In genomic region chr5:14185336-14186131, GRCh38 we compare ENCODE assay signal across 8 cellular contexts. TPM values are rescaled to one million over a fixed set of nuclear protein-coding genes. Genes with fewer than 3 reads are reported as not detected.
DNase-seq lines count a peak whose midpoint lies in the region; TF ChIP-seq lines count a peak whose summit lies in the region.

No MANE protein-coding gene starts in this region.

- peaks cover 5 to 98% (median 68%) of the 10 kb centered on the region in 4 donors for H3K4me1 ChIP-seq in tibial artery
- peaks cover 23% of the 10 kb centered on the region for H3K4me1 ChIP-seq in HAP-1

- intact Hi-C loops in MCF 10A (cut with micrococcal nuclease), result no loop called here
- intact Hi-C loops in tibial artery (cut with DNase I; ENCODE audit: low total_unique reads), result no loop called here

- H3K9me3 Mint-ChIP-seq in MCF 10A (ENCODE audit: unreplicated experiment), result no peaks in the 10 kb centered on the region

- DNase-seq in NCI-H1092 treated with DMSO at 0.1 percent for 48 hours (lab: John Stamatoyannopoulos, UW) (peak; percentile 21), MCF 10A (ENCODE audit: unreplicated experiment) (peak; percentile 93), kidney tubule cell (ENCODE audit: low spot score) (peak; percentile 69), tibial artery (no peak), cortex of kidney (lab: John Stamatoyannopoulos, UW) (no peak), AG08396 (ENCODE audit: low spot score) (no peak), HAP-1 (ENCODE audit: low spot score in 2 of 2) (no peak), T1000 (lab: John Stamatoyannopoulos, UW) (no peak)

- H3K27ac ChIP-seq in tibial artery, result peak overlapping the region; percentile 89 to 90

- H3K27me3 ChIP-seq in tibial artery (no peaks in the 10 kb centered on the region), HAP-1 (ENCODE audit: low read depth) (no peaks in the 10 kb centered on the region)

- H3K36me3 ChIP-seq in tibial artery, result no peaks in the 10 kb centered on the region
- no peaks in the 10 kb centered on the region for H3K36me3 ChIP-seq in HAP-1 (replicated peaks)

- no peaks in the 10 kb centered on the region for H3K9me3 ChIP-seq in tibial artery
- no peaks in the 10 kb centered on the region for H3K9me3 ChIP-seq in HAP-1

- H3K36me3 Mint-ChIP-seq in MCF 10A (ENCODE audit: insufficient read depth, unreplicated experiment), result peaks cover 12% of the 10 kb centered on the region

- CTCF ChIA-PET in MCF 10A (lab: Yijun Ruan, JAX), result interaction anchor here (0.8 to 1.3 kb wide), 8 partner anchors 8 to 84 kb away, joined by 3 to 6 read pairs (median 3); no protein-coding TSS in a partner anchor

- no peaks in the 10 kb centered on the region for H3K27me3 Mint-ChIP-seq in MCF 10A (ENCODE audit: insufficient read depth, unreplicated experiment)

- TF ChIP-seq CTCF in MCF 10A (IDR thresholded peaks at IDR 0.05; ENCODE audit: unreplicated experiment) (no peak), tibial artery (IDR thresholded peaks at IDR 0.05) (no peak)

- peaks cover 70% of the 10 kb centered on the region for H3K4me1 Mint-ChIP-seq in MCF 10A (ENCODE audit: insufficient read depth, unreplicated experiment)

- H3K27ac Mint-ChIP-seq in MCF 10A (ENCODE audit: low read depth, unreplicated experiment), result peak overlapping the region; percentile 98

- TSS peak; percentile 91 for BruUV-seq in MCF 10A (replicated peaks; lab: Mats Ljungman, UMichigan)

- H3K4me3 Mint-ChIP-seq in MCF 10A (ENCODE audit: unreplicated experiment), result peak overlapping the region; percentile 56

- in situ Hi-C loops in HAP-1 (cut with MboI; ENCODE audit: low sequenced_read_pairs), result no loop called here

- peak overlapping the region in 1 of 2 donors; percentile 6 for H3K4me3 ChIP-seq in tibial artery
- H3K4me3 ChIP-seq in HAP-1, result no peak overlapping the region

- POLR2A ChIA-PET in MCF 10A (lab: Yijun Ruan, JAX), result interaction anchor here (0.5 to 2.8 kb wide), 23 partner anchors 9 to 1813 kb away, joined by 3 to 49 read pairs (median 4); partner anchors contain the start of gene TRIO

RNA-seq across cellular contexts. Expression of gene TRIO, which starts 42.4 kb away (rescaled TPM):
- 134 and 136 TPM in 2 replicates for total RNA-seq in MCF 10A (2022)

Comparison
In these comparisons a context has a peak if more than half of its experiments do, and no peak if none do; other contexts are left out.
1. DNase-seq: peak in NCI-H1092 treated with DMSO at 0.1 percent for 48 hours (single experiment), MCF 10A (single experiment) and kidney tubule cell (single experiment); none in tibial artery (0 of 2), cortex of kidney (single experiment), AG08396 (single experiment), HAP-1 (0 of 2) and T1000 (single experiment).